In genomic region chr14:40757376-40757775, GRCh38 we compare ENCODE assay signal across 19 cellular contexts.
DNase-seq lines count a peak whose midpoint lies in the region; ATAC-seq and TF ChIP-seq lines count a peak whose summit lies in the region.
"Had no signal": no experiment of that assay in that cellular context is flagged by ENCODE, and none has a peak within 500 bp of the region (broad histone marks: within the 10 kb centered on the region; RNA-seq: fewer than 3 reads in every experiment).

No MANE protein-coding gene starts in this region.

- H3K9ac ChIP-seq in HUES6 (ENCODE audit: low read length), result no peak overlapping the region
- H3K9ac ChIP-seq in mesendoderm (ENCODE audit: low read length), result no peak overlapping the region
- H3K9ac ChIP-seq: BLaER1 had no signal

- no peak overlapping the region for H3K4me3 Mint-ChIP-seq in nephron
- H3K4me3 Mint-ChIP-seq: CD14-positive monocyte; CD4-positive, alpha-beta memory T cell; CD4-positive, CD25-positive, alpha-beta regulatory T cell; CD8-positive, alpha-beta memory T cell had no signal

- no peak overlapping the region for H3K23ac ChIP-seq in mesendoderm (ENCODE audit: low read length)

- H3K4me1 Mint-ChIP-seq in nephron, result peaks cover 12% of the 10 kb centered on the region
- H3K4me1 Mint-ChIP-seq: CD14-positive monocyte; CD4-positive, alpha-beta memory T cell; CD4-positive, CD25-positive, alpha-beta regulatory T cell; CD8-positive, alpha-beta memory T cell had no signal

- H3K4ac ChIP-seq in mesendoderm (ENCODE audit: low read depth, low read length), result no peak overlapping the region

- no peak overlapping the region for H2BK120ac ChIP-seq in mesendoderm (ENCODE audit: low read depth, low read length)

- H3K56ac ChIP-seq in mesendoderm (ENCODE audit: low read length), result no peak overlapping the region

- H4K8ac ChIP-seq in mesendoderm (ENCODE audit: low read depth, low read length), result no peak overlapping the region

- no peak for TF ChIP-seq CTCF in nephron (IDR thresholded peaks at IDR 0.05; ENCODE audit: unreplicated experiment in 3 of 3)

- H3K27ac ChIP-seq in HUES6 (ENCODE audit: low read depth, low read length) (0 out of 2 replicates have a peak overlapping the region, but pooled peaks have one; percentile 13), mesendoderm (ENCODE audit: low read depth, low read length) (no peak overlapping the region)
- H3K27ac ChIP-seq: BLaER1 had no signal

- no peak overlapping the region for H3K4me3 ChIP-seq in HUES6 (ENCODE audit: low read depth, low read length)
- H3K4me3 ChIP-seq in mesendoderm (ENCODE audit: low read length), result no peak overlapping the region
- H3K4me3 ChIP-seq: BLaER1 had no signal

- H3K27me3 Mint-ChIP-seq in nephron (ENCODE audit: low read depth), result peaks cover 3% of the 10 kb centered on the region
- H3K27me3 Mint-ChIP-seq: CD4-positive, alpha-beta memory T cell; CD4-positive, CD25-positive, alpha-beta regulatory T cell; CD8-positive, alpha-beta memory T cell had no signal

- peak overlapping the region in 2 of 3 experiments; percentile 44 to 55 for H3K27ac Mint-ChIP-seq in nephron
- H3K27ac Mint-ChIP-seq: CD14-positive monocyte; CD4-positive, alpha-beta memory T cell; CD4-positive, CD25-positive, alpha-beta regulatory T cell; CD8-positive, alpha-beta memory T cell had no signal

- no peaks in the 10 kb centered on the region for H3K79me1 ChIP-seq in mesendoderm (ENCODE audit: low read length)

- H3K4me1 ChIP-seq in HUES6 (ENCODE audit: control insufficient read depth, insufficient read depth, low read length) (peaks cover 33% of the 10 kb centered on the region), mesendoderm (ENCODE audit: control insufficient read depth, low read depth, low read length) (peaks cover 17% of the 10 kb centered on the region)
- H3K4me1 ChIP-seq: BE2C, BLaER1 had no signal

- no peak overlapping the region for H2BK15ac ChIP-seq in mesendoderm (replicated peaks; ENCODE audit: low read depth)

- ATAC-seq in HG03097 (IDR thresholded peaks at IDR 0.05; ENCODE audit: low FRiP score, unreplicated experiment), result no peak

- no peaks in the 10 kb centered on the region for H3K36me3 Mint-ChIP-seq in nephron (ENCODE audit: low read depth)
- H3K36me3 Mint-ChIP-seq: CD14-positive monocyte; CD4-positive, alpha-beta memory T cell; CD4-positive, CD25-positive, alpha-beta regulatory T cell; CD8-positive, alpha-beta memory T cell had no signal

- H3K36me3 ChIP-seq in HUES6 (ENCODE audit: control insufficient read depth, insufficient read depth, low read length), result no peaks in the 10 kb centered on the region
- H3K36me3 ChIP-seq in mesendoderm (ENCODE audit: control insufficient read depth, insufficient read depth, low read length), result no peaks in the 10 kb centered on the region
- H3K36me3 ChIP-seq: BE2C, BLaER1 had no signal

- peaks cover 15% of the 10 kb centered on the region for H3K9me3 Mint-ChIP-seq in nephron

- no peaks in the 10 kb centered on the region for H3K79me2 ChIP-seq in mesendoderm (ENCODE audit: control insufficient read depth, insufficient read depth, low read length)

- peak; percentile 61 for DNase-seq in mesendoderm
- DNase-seq in dedifferentiated amniotic fluid mesenchymal stem cell (ENCODE audit: extremely low spot score), result no peak
- DNase-seq in activated CD4-positive, alpha-beta T cell treated with anti-CD3 and anti-CD28 coated beads, Interleukin-2, amount 50 U/mL, for 48 hours, result no peak
- DNase-seq: 8988T; ACHN; BE2C; C1 segment of cervical spinal cord; Calu3; CD4-positive, alpha-beta memory T cell; CD4-positive, CD25-positive, alpha-beta regulatory T cell; CD8-positive, alpha-beta memory T cell; COR-L47; DMS79 treated with DMSO at 0.1 percent for 48 hours; GF-D8 had no signal

- no CpG with 5 or more reads among the region's 2 CpGs for WGBS in mesendoderm (ENCODE audit: extremely low coverage, insufficient coverage, low lambda C conversion rate)

- no peak overlapping the region for H2AK5ac ChIP-seq in mesendoderm (ENCODE audit: low read length)

- H3K9me3 ChIP-seq in HUES6 (ENCODE audit: control insufficient read depth, insufficient read depth, low read depth, low read length), result 0 out of 2 replicates have a peak, but pooled peaks cover 4% of the 10 kb centered on the region
- H3K9me3 ChIP-seq: BE2C had no signal

- H2BK5ac ChIP-seq in mesendoderm (ENCODE audit: low read length), result no peak overlapping the region

- no peak overlapping the region for H4K5ac ChIP-seq in mesendoderm (ENCODE audit: low read length)

- no peak overlapping the region for H3K4me2 ChIP-seq in mesendoderm (ENCODE audit: low read length)
- H3K4me2 ChIP-seq: BLaER1 had no signal

- H3K27me3 ChIP-seq in HUES6 (ENCODE audit: control insufficient read depth, insufficient read depth, low read length) (no peaks in the 10 kb centered on the region), mesendoderm (ENCODE audit: insufficient read depth, low read length, poor library complexity) (no peaks in the 10 kb centered on the region)
- H3K27me3 ChIP-seq: BE2C, BLaER1 had no signal

- H3K18ac ChIP-seq in mesendoderm (ENCODE audit: low read length), result no peak overlapping the region
